22 cellular contexts compared by ENCODE assay signal in genomic region chr3:192091831-192092230, GRCh38.
DNase-seq lines count a peak whose midpoint lies in the region; ATAC-seq and TF ChIP-seq lines count a peak whose summit lies in the region.
"Had no signal": no experiment of that assay in that cellular context is flagged by ENCODE, and none has a peak within 500 bp of the region (broad histone marks: within the 10 kb centered on the region; RNA-seq: fewer than 3 reads in every experiment).

No MANE protein-coding gene starts in this region.

- H4K8ac ChIP-seq in trophoblast cell (ENCODE audit: low read depth, low read length) = no peak overlapping the region

- H3K27ac ChIP-seq in RWPE1 (peak overlapping the region; percentile 83), fibroblast of lung (ENCODE audit: insufficient read depth, low read length) (no peak overlapping the region), trophoblast cell (ENCODE audit: low read depth, low read length) (peak overlapping the region; percentile 84)
- H3K27ac ChIP-seq: coronary artery, left ventricle myocardium inferior, VCaP had no signal

- CTCF ChIA-PET in RWPE1 (lab: Yijun Ruan, JAX) = interaction anchor here (0.6 kb wide), 1 partner anchor 1357 kb away, joined by 6 read pairs; no protein-coding TSS in a partner anchor
- CTCF ChIA-PET in WTC11 (lab: Charles Lee) = interaction anchor here (2.0 kb wide), 1 partner anchor 352 kb away, joined by 7 read pairs; no protein-coding TSS in a partner anchor

- no peak overlapping the region for H2AFZ ChIP-seq in fibroblast of lung (ENCODE audit: low read length)
- no peak overlapping the region for H2AFZ ChIP-seq in trophoblast cell (ENCODE audit: insufficient read depth, low read length, poor library complexity)

- H3K27ac Mint-ChIP-seq in HFFc6 (peak overlapping the region; percentile 80), WTC11 (no peak overlapping the region)
- H3K27ac Mint-ChIP-seq: activated CD8-positive, alpha-beta T cell treated with anti-CD3 and anti-CD28 coated beads, Interleukin-2, amount 10 ng/mL, durations not matched to agents 7 days and 5 days; activated naive CD4-positive, alpha-beta T cell treated with anti-CD3 and anti-CD28 coated beads, Interleukin-2, amount 10 ng/mL, durations not matched to agents 7 days and 5 days; activated T-cell treated with anti-CD3 and anti-CD28 coated beads, Interleukin-2, amount 50 U/mL, for 24 hours; CD8-positive, alpha-beta T cell had no signal

- H3K4me1 ChIP-seq in fibroblast of lung (ENCODE audit: control insufficient read depth, extremely low read depth, insufficient read depth, low read length) (no peaks in the 10 kb centered on the region), trophoblast cell (ENCODE audit: control insufficient read depth in 1 of 2, insufficient read depth in 2 of 2, low read length in 2 of 2) (peaks cover 2 to 4% of the 10 kb centered on the region in 2 experiments)
- H3K4me1 ChIP-seq: left ventricle myocardium inferior had no signal

- peaks cover 13% of the 10 kb centered on the region for H3K79me1 ChIP-seq in trophoblast cell (ENCODE audit: low read length)

- no peak overlapping the region for H3K14ac ChIP-seq in trophoblast cell (ENCODE audit: low read length)

- no peak overlapping the region for H3K23ac ChIP-seq in trophoblast cell (ENCODE audit: low read length)

- no peak overlapping the region for H3K18ac ChIP-seq in trophoblast cell (ENCODE audit: low read length)

- no peaks in the 10 kb centered on the region for H4K20me1 ChIP-seq in fibroblast of lung (ENCODE audit: control insufficient read depth, extremely low read depth, insufficient read depth, low read length)

- H3K79me2 ChIP-seq in fibroblast of lung (ENCODE audit: control insufficient read depth, insufficient read depth, low read length) (no peaks in the 10 kb centered on the region), trophoblast cell (ENCODE audit: control insufficient read depth, insufficient read depth, low read length, poor library complexity) (no peaks in the 10 kb centered on the region)

- no peak for ATAC-seq in HG02678 (IDR thresholded peaks at IDR 0.05; ENCODE audit: unreplicated experiment)
- no peak for ATAC-seq in WTC11
- ATAC-seq: activated CD8-positive, alpha-beta T cell treated with anti-CD3 and anti-CD28 coated beads, Interleukin-2, amount 10 ng/mL, durations not matched to agents 7 days and 5 days; CD8-positive, alpha-beta T cell; mucosa of descending colon; Right ventricle myocardium inferior had no signal

- WGBS in trophoblast cell (ENCODE audit: extremely low coverage, insufficient coverage, insufficient read length) = no CpG with 5 or more reads among the region's 1 CpG

- no peaks in the 10 kb centered on the region for H3K27me3 ChIP-seq in fibroblast of lung (ENCODE audit: control insufficient read depth, insufficient read depth, low read length)
- H3K27me3 ChIP-seq in trophoblast cell (ENCODE audit: insufficient read depth, low read length) = no peaks in the 10 kb centered on the region

- H2BK120ac ChIP-seq in trophoblast cell (ENCODE audit: insufficient read depth, low read length, poor library complexity) = peak overlapping the region; percentile 4

- H3K9me3 Mint-ChIP-seq in HFFc6 = peaks cover 21% of the 10 kb centered on the region
- peaks cover 11% of the 10 kb centered on the region; the same call in 1 of the 2 replicates for H3K9me3 Mint-ChIP-seq in WTC11
- H3K9me3 Mint-ChIP-seq: activated T-cell treated with anti-CD3 and anti-CD28 coated beads, Interleukin-2, amount 50 U/mL, for 24 hours; CD8-positive, alpha-beta T cell had no signal

- peak overlapping the region; percentile 43 for H4K91ac ChIP-seq in trophoblast cell (ENCODE audit: low read depth, low read length)

- H3K4me3 Mint-ChIP-seq in HFFc6 (peak overlapping the region; percentile 11; the same call in 1 of the 2 replicates), WTC11 (no peak overlapping the region)
- H3K4me3 Mint-ChIP-seq: activated CD8-positive, alpha-beta T cell treated with anti-CD3 and anti-CD28 coated beads, Interleukin-2, amount 10 ng/mL, durations not matched to agents 7 days and 5 days; activated naive CD4-positive, alpha-beta T cell treated with anti-CD3 and anti-CD28 coated beads, Interleukin-2, amount 10 ng/mL, durations not matched to agents 7 days and 5 days; activated T-cell treated with anti-CD3 and anti-CD28 coated beads, Interleukin-2, amount 50 U/mL, for 24 hours; CD8-positive, alpha-beta T cell had no signal

- H3K4me1 Mint-ChIP-seq in HFFc6 (ENCODE audit: low read depth) (peaks cover 37% of the 10 kb centered on the region), WTC11 (peaks cover 16% of the 10 kb centered on the region)
- H3K4me1 Mint-ChIP-seq: activated naive CD4-positive, alpha-beta T cell treated with anti-CD3 and anti-CD28 coated beads, Interleukin-2, amount 10 ng/mL, durations not matched to agents 7 days and 5 days had no signal

- no peak overlapping the region for H4K12ac ChIP-seq in trophoblast cell (ENCODE audit: low read depth, low read length)

- H3K36me3 ChIP-seq in fibroblast of lung (ENCODE audit: control insufficient read depth, insufficient read depth, low read length) = no peaks in the 10 kb centered on the region
- H3K36me3 ChIP-seq in trophoblast cell (ENCODE audit: control insufficient read depth in 1 of 2, insufficient read depth in 2 of 2, low read length in 2 of 2) = no peaks in the 10 kb centered on the region
- H3K36me3 ChIP-seq: left ventricle myocardium inferior had no signal

- H3K36me3 Mint-ChIP-seq in HFFc6 (ENCODE audit: low read depth) = peaks cover 6% of the 10 kb centered on the region
- no peaks in the 10 kb centered on the region for H3K36me3 Mint-ChIP-seq in WTC11
- H3K36me3 Mint-ChIP-seq: activated naive CD4-positive, alpha-beta T cell treated with anti-CD3 and anti-CD28 coated beads, Interleukin-2, amount 10 ng/mL, durations not matched to agents 7 days and 5 days; CD8-positive, alpha-beta T cell had no signal

- DNase-seq in HFFc6 = peak; percentile 30
- DNase-seq in RWPE1 (ENCODE audit: low spot score) = peak; percentile 4
- DNase-seq in fibroblast of lung (ENCODE audit: low read depth in 2 of 2) = peak; percentile 6 to 74
- peak; percentile 25 to 86 for DNase-seq in trophoblast cell
- DNase-seq in activated CD4-positive, alpha-beta T cell treated with anti-CD3 and anti-CD28 coated beads, Interleukin-2, amount 50 U/mL, for 48 hours = no peak
- DNase-seq in WTC11 (ENCODE audit: low spot score) = no peak
- DNase-seq: activated CD8-positive, alpha-beta T cell treated with anti-CD3 and anti-CD28 coated beads, Interleukin-2, amount 10 ng/mL, durations not matched to agents 7 days and 5 days; activated naive CD4-positive, alpha-beta T cell treated with anti-CD3 and anti-CD28 coated beads, Interleukin-2, amount 10 ng/mL, durations not matched to agents 7 days and 5 days; activated T-cell treated with anti-CD3 and anti-CD28 coated beads, Interleukin-2, amount 50 U/mL, for 24 hours; aorta; CD8-positive, alpha-beta T cell; Karpas-422; left ventricle myocardium inferior; mucosa of descending colon; NCI-H1105 treated with DMSO at 0.1 percent for 48 hours; NCI-H2081 treated with DMSO at 0.1 percent for 48 hours; NCI-H524; T-helper 1 cell had no signal

- TF ChIP-seq CTCF in HFFc6 (IDR thresholded peaks at IDR 0.05) = no peak
- TF ChIP-seq CTCF in RWPE1 (conservative IDR thresholded peaks at IDR 0.05; ENCODE audit: low read depth) = no peak
- TF ChIP-seq CTCF in fibroblast of lung (conservative IDR thresholded peaks at IDR 0.05 in 1 of 2, IDR thresholded peaks at IDR 0.05 in 1 of 2; ENCODE audit: low read depth in 1 of 2, low read length in 2 of 2) = no peak
- TF ChIP-seq CTCF in WTC11 (IDR thresholded peaks at IDR 0.05) = no peak

- H2BK12ac ChIP-seq in trophoblast cell (ENCODE audit: low read length) = no peak overlapping the region

- POLR2A ChIA-PET in RWPE1 (lab: Yijun Ruan, JAX; ENCODE audit: low non-redundant PET) = no interaction called here
- POLR2A ChIA-PET in WTC11 (lab: Charles Lee) = no interaction called here

- H2AK5ac ChIP-seq in trophoblast cell (ENCODE audit: low read length) = no peak overlapping the region

- no peaks in the 10 kb centered on the region for H3K9me3 ChIP-seq in fibroblast of lung (ENCODE audit: control insufficient read depth, insufficient read depth, low read depth, low read length)
- H3K9me3 ChIP-seq in trophoblast cell (ENCODE audit: insufficient read depth, low read depth, low read length) = peaks cover 1% of the 10 kb centered on the region
- H3K9me3 ChIP-seq: mucosa of descending colon had no signal

- H2BK5ac ChIP-seq in trophoblast cell (ENCODE audit: low read depth, low read length, poor library complexity) = no peak overlapping the region

- no peak overlapping the region for H3K4me2 ChIP-seq in fibroblast of lung (ENCODE audit: extremely low read depth, insufficient read depth, low read length)
- no peak overlapping the region for H3K4me2 ChIP-seq in trophoblast cell (ENCODE audit: low read length)

- H3K27me3 Mint-ChIP-seq in HFFc6 (ENCODE audit: insufficient read depth) (no peaks in the 10 kb centered on the region; the same call in 1 of the 2 replicates), WTC11 (ENCODE audit: low read depth) (no peaks in the 10 kb centered on the region)
- H3K27me3 Mint-ChIP-seq: activated naive CD4-positive, alpha-beta T cell treated with anti-CD3 and anti-CD28 coated beads, Interleukin-2, amount 10 ng/mL, durations not matched to agents 7 days and 5 days; activated T-cell treated with anti-CD3 and anti-CD28 coated beads, Interleukin-2, amount 50 U/mL, for 24 hours had no signal

- H3K9ac ChIP-seq in fibroblast of lung (ENCODE audit: insufficient read depth, low read length) = no peak overlapping the region
- no peak overlapping the region for H3K9ac ChIP-seq in trophoblast cell (ENCODE audit: low read length)

- H3K4ac ChIP-seq in trophoblast cell (ENCODE audit: low read depth, low read length) = no peak overlapping the region

- H3K4me3 ChIP-seq in fibroblast of lung (replicated peaks in 1 of 4; ENCODE audit: control extremely low read depth in 1 of 4, insufficient read depth in 1 of 4, low read depth in 3 of 4, low read length in 4 of 4) (no peak overlapping the region), trophoblast cell (ENCODE audit: low read depth, low read length) (no peak overlapping the region)
- H3K4me3 ChIP-seq: coronary artery, left ventricle myocardium inferior, mucosa of descending colon had no signal

TF ChIP-seq in WTC11, 78 proteins besides CTCF, POLR2A, EP300 and RAD21 (continues in another document):
- TF ChIP-seq, protein P1, sequence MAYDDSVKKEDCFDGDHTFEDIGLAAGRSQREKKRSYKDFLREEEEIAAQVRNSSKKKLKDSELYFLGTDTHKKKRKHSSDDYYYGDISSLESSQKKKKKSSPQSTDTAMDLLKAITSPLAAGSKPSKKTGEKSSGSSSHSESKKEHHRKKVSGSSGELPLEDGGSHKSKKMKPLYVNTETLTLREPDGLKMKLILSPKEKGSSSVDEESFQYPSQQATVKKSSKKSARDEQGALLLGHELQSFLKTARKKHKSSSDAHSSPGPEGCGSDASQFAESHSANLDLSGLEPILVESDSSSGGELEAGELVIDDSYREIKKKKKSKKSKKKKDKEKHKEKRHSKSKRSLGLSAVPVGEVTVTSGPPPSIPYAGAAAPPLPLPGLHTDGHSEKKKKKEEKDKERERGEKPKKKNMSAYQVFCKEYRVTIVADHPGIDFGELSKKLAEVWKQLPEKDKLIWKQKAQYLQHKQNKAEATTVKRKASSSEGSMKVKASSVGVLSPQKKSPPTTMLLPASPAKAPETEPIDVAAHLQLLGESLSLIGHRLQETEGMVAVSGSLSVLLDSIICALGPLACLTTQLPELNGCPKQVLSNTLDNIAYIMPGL (CRISPR knock-in tag; IDR thresholded peaks at IDR 0.05) = no peak

Comparison
In these comparisons a context has a peak if more than half of its experiments do, and no peak if none do; other contexts are left out.
1. DNase-seq: peak in HFFc6 (single experiment), RWPE1 (single experiment), fibroblast of lung (2 of 2) and trophoblast cell (2 of 2); none in activated CD4-positive, alpha-beta T cell treated with anti-CD3 and anti-CD28 coated beads, Interleukin-2, amount 50 U/mL, for 48 hours (0 of 2) and WTC11 (single experiment).